In the genomic region with DNA sequence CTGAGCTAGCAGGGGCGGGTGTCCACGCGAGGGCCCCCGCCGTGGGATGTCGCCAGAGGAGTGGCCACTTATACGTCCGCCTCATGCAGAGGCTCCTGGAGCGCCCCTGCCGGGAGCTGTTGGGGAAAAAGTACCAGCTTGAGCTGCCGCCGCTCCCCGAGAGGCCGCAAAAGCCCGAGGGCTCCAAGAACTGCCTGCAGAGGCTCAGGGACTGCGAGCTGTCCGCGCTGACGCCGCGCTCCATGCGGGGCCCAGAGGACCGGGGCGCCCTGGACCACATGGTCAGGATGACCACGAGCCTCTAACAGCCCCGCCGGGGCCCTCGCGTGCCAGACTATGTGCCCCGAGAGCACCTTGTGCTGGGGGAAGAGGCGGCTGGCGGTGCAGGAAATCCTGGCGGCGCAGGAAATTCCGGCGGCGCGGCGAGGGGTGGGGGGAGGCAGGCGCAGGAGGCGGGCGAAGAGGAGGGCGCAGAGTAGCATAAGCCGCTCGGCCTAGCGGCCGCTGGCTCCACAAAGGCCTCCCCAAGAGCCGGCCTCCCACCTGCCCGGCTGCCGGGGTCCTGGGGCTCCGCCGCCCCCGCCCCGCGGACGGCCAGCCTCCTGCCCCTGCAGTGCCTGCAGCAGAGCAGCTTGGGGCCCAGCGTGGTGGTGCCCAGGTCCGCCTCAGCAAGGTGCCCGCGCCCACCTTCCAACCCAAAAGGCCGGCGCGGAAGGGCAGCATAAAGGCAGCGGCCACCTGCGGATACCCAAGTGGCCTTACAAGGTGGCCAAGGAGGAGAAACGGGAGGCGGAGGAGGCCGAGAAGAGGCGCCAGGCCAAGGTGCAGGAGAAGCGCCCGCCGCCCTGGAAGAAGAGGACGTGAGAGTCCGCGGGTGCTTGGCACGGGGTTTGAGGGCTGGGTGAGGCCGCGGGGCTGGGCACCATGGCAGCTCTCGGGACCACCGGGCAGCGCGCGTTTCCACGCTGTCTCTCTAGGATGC, we compare ENCODE assay signal across 7 cellular contexts. TPM values are rescaled to one million over a fixed set of nuclear protein-coding genes. Genes with fewer than 3 reads are reported as not detected.
A peak's percentile ranks its signal among the peaks of the same experiment; 100 is the strongest.
DNase-seq lines count a peak whose midpoint lies in the region; ATAC-seq and TF ChIP-seq lines count a peak whose summit lies in the region.

No MANE protein-coding gene starts in this region.

- peak overlapping the region; percentile 41 for H3K27ac ChIP-seq in psoas muscle
- H3K27ac ChIP-seq in uterus, result peak overlapping the region; percentile 58 to 65

- H3K36me3 ChIP-seq in psoas muscle (ENCODE audit: insufficient read depth in 1 of 2, low read depth in 1 of 2) (no peaks in the 10 kb centered on the region), uterus (no peaks in the 10 kb centered on the region)

- ATAC-seq in HG02943 (IDR thresholded peaks at IDR 0.05; ENCODE audit: low read depth, unreplicated experiment), result peak; percentile 82
- peak in 3 of 4 donors; percentile 48 to 68 (median 64) for ATAC-seq in psoas muscle

- H3K9me3 ChIP-seq in psoas muscle (no peaks in the 10 kb centered on the region), uterus (no peaks in the 10 kb centered on the region)

- TF ChIP-seq POLR2A in GM15510 (IDR thresholded peaks at IDR 0.05; ENCODE audit: borderline replicate concordance, extremely low read depth, insufficient read length) (peak; percentile 77), uterus (IDR thresholded peaks at IDR 0.05) (peak in 1 of 2 donors; percentile 25)

- DNase-seq in NCI-H82 treated with DMSO at 0.1 percent for 48 hours (lab: John Stamatoyannopoulos, UW; ENCODE audit: unreplicated experiment) (peak; percentile 33), foreskin fibroblast (peak; percentile 70 to 89), psoas muscle (peak; percentile 72 to 74), uterus (peak; percentile 35 to 54)
- peak; percentile 25 for DNase-seq in activated T-helper 9 cell treated with anti-CD3 and anti-CD28 coated beads, Interleukin-2, amount 50 U/mL, for 16 hours (ENCODE audit: low read depth)

- H3K27me3 ChIP-seq in psoas muscle (ENCODE audit: insufficient read depth in 3 of 3, low read length in 2 of 3), result peaks cover 0 to 18% (median 0%) of the 10 kb centered on the region in 3 donors
- H3K27me3 ChIP-seq in uterus, result no peaks in the 10 kb centered on the region

- H3K4me1 ChIP-seq in psoas muscle, result no peaks in the 10 kb centered on the region
- no peaks in the 10 kb centered on the region for H3K4me1 ChIP-seq in uterus

- intact Hi-C loops in psoas muscle (cut with DNase I), result no loop called here
- intact Hi-C loops in uterus (cut with DNase I; ENCODE audit: low total_unique reads), result no loop called here

- H3K4me3 ChIP-seq in foreskin fibroblast (ENCODE audit: low read depth in 1 of 2, low read length in 2 of 2) (peak overlapping the region; percentile 68 to 89), psoas muscle (peak overlapping the region; percentile 71), uterus (peak overlapping the region; percentile 37 to 55)

- WGBS in psoas muscle, 3 donors, result 1 to 3% (median 2%) methylated on average over 63 to 84 of the region's 84 CpGs

- TF ChIP-seq CTCF in foreskin fibroblast (IDR thresholded peaks at IDR 0.05; ENCODE audit: low read depth, low read length) (peak; percentile 48), psoas muscle (IDR thresholded peaks at IDR 0.05) (peak; percentile 10), uterus (IDR thresholded peaks at IDR 0.05) (peak in 1 of 4 experiments; percentile 27)

RNA-seq across cellular contexts. Expression of a gene that starts 42.1 kb away (rescaled TPM):
- not detected for total RNA-seq in psoas muscle
- polyA plus RNA-seq in psoas muscle, result not detected
- total RNA-seq in uterus, result not detected

Comparison
In these comparisons a context has a peak if more than half of its experiments do, and no peak if none do; other contexts are left out.
1. Peak in every context shown above with its lines: DNase-seq, ATAC-seq, H3K4me3 ChIP-seq and H3K27ac ChIP-seq.
2. DNase-seq: peak in every context shown above with its lines; median percentile 80 in foreskin fibroblast; 73 in psoas muscle; 44 in uterus; 33 in NCI-H82 treated with DMSO at 0.1 percent for 48 hours; 25 in activated T-helper 9 cell treated with anti-CD3 and anti-CD28 coated beads, Interleukin-2, amount 50 U/mL, for 16 hours.